ENCODE assay signal across 14 cellular contexts in genomic region chr1:19363526-19364152, GRCh38. TPM values are rescaled to one million over a fixed set of nuclear protein-coding genes. Genes with fewer than 3 reads are reported as not detected.
DNase-seq lines count a peak whose midpoint lies in the region; ATAC-seq and TF ChIP-seq lines count a peak whose summit lies in the region.
"Had no signal": no experiment of that assay in that cellular context is flagged by ENCODE, and none has a peak within 500 bp of the region (broad histone marks: within the 10 kb centered on the region; RNA-seq: fewer than 3 reads in every experiment).

No MANE protein-coding gene starts in this region.

- no peaks in the 10 kb centered on the region for H3K27me3 ChIP-seq in cardiac muscle cell
- no peaks in the 10 kb centered on the region for H3K27me3 ChIP-seq in lower lobe of right lung (ENCODE audit: low read depth)
- H3K27me3 ChIP-seq in testis: no peaks in the 10 kb centered on the region

- no peak for ATAC-seq in Right ventricle myocardium inferior
- no peak for ATAC-seq in lower lobe of right lung
- ATAC-seq: left colon had no signal

- H3K36me3 ChIP-seq in cardiac muscle cell: no peaks in the 10 kb centered on the region
- peaks cover 19% of the 10 kb centered on the region for H3K36me3 ChIP-seq in lower lobe of right lung
- no peaks in the 10 kb centered on the region for H3K36me3 ChIP-seq in testis (ENCODE audit: low read depth, missing control alignments)

- H3K27ac ChIP-seq in cardiac muscle cell: peak overlapping the region; percentile 28
- H3K27ac ChIP-seq in lower lobe of right lung: peak overlapping the region; percentile 24
- peak overlapping the region; percentile 34 to 48 for H3K27ac ChIP-seq in testis

- H3K9me3 ChIP-seq in cardiac muscle cell (ENCODE audit: low read depth) (no peaks in the 10 kb centered on the region), lower lobe of right lung (no peaks in the 10 kb centered on the region), testis (no peaks in the 10 kb centered on the region)

- H3K4me1 ChIP-seq in cardiac muscle cell (ENCODE audit: low read depth) (no peaks in the 10 kb centered on the region), lower lobe of right lung (peaks cover 57% of the 10 kb centered on the region), testis (peaks cover 50% of the 10 kb centered on the region)

- intact Hi-C loops in Right ventricle myocardium inferior (cut with DNase I): no loop called here
- intact Hi-C loops in lower lobe of right lung (cut with DNase I): no loop called here
- intact Hi-C loops in testis (cut with DNase I; ENCODE audit: low total_unique reads): no loop called here

- DNase-seq in cardiac muscle cell (ENCODE audit: low read depth in 1 of 2, low spot score in 1 of 2): no peak
- no peak for DNase-seq in Right ventricle myocardium inferior (ENCODE audit: missing footprints)
- peak; percentile 93 for DNase-seq in cerebellar cortex (ENCODE audit: low spot score)
- DNase-seq in lower lobe of right lung: no peak
- DNase-seq in testis: peak; percentile 57
- no peak for DNase-seq in NCI-H446 treated with DMSO at 0.1 percent for 48 hours (lab: John Stamatoyannopoulos, UW)
- no peak for DNase-seq in stimulated activated CD4-positive, alpha-beta T cell treated with anti-CD3 and anti-CD28 coated beads, Interleukin-2, amount 100 ng/mL, for 48 hours
- DNase-seq in epidermal melanocyte (ENCODE audit: insufficient read length, low spot score): no peak
- DNase-seq: activated effector memory CD4-positive, alpha-beta T cell treated with anti-CD3 and anti-CD28 coated beads, Interleukin-2, amount 50 U/mL, for 16 hours; COR-L47; effector CD4-positive, alpha-beta T cell; KG1; left colon; NCI-H1092 had no signal

- TF ChIP-seq CTCF in cardiac muscle cell (IDR thresholded peaks at IDR 0.05; ENCODE audit: low read depth, low read length): no peak
- TF ChIP-seq CTCF in lower lobe of right lung (IDR thresholded peaks at IDR 0.05): no peak
- TF ChIP-seq CTCF in testis (IDR thresholded peaks at IDR 0.05): no peak

- TF ChIP-seq POLR2A in testis (IDR thresholded peaks at IDR 0.05): no peak

- 36 to 59% methylated on average over 8 of the region's 8 CpGs for WGBS in testis, 2 donors

- H3K4me3 ChIP-seq in cardiac muscle cell (no peak overlapping the region), lower lobe of right lung (no peak overlapping the region), testis (no peak overlapping the region)

RNA-seq across cellular contexts. Expression of gene SLC66A1, which starts 51.5 kb away (rescaled TPM):
- total RNA-seq in cardiac muscle cell (21.1 and 34.3 TPM in 2 replicates), Right ventricle myocardium inferior (7.0 TPM), lower lobe of right lung (15.4 TPM), testis (10 to 100 TPM; 61.1 to 66.0 TPM)
- polyA plus RNA-seq in cardiac muscle cell (17.2 and 24.0 TPM in 2 replicates), testis (ENCODE audit: insufficient read depth, low read depth, low replicate concordance) (27.9 TPM)

RNA-seq across cellular contexts. Expression of gene AKR7A2, which starts 51.7 kb away (rescaled TPM):
- 155 and 195 TPM in 2 replicates for total RNA-seq in cardiac muscle cell
- polyA plus RNA-seq in cardiac muscle cell: 157 and 168 TPM in 2 replicates
- 45.2 TPM for total RNA-seq in Right ventricle myocardium inferior
- total RNA-seq in lower lobe of right lung: 37.4 TPM
- total RNA-seq in testis: 100 to 1,000 TPM in 1 of 2 donors, 10 to 100 TPM in 1; 83.3 to 141 TPM
- polyA plus RNA-seq in testis (ENCODE audit: insufficient read depth, low read depth, low replicate concordance): 73.0 TPM

Comparison
In these comparisons a context has a peak if more than half of its experiments do, and no peak if none do; other contexts are left out.
1. DNase-seq: peak in cerebellar cortex (single experiment) and testis (single experiment); none in cardiac muscle cell (0 of 2), Right ventricle myocardium inferior (single experiment), lower lobe of right lung (single experiment), NCI-H446 treated with DMSO at 0.1 percent for 48 hours (single experiment), stimulated activated CD4-positive, alpha-beta T cell treated with anti-CD3 and anti-CD28 coated beads, Interleukin-2, amount 100 ng/mL, for 48 hours (0 of 2) and epidermal melanocyte (single experiment).
2. Peak in every context shown above with its lines, with median percentiles within 50 percentile points of each other: H3K27ac ChIP-seq.